8 cellular contexts compared by ENCODE assay signal in the genomic region with DNA sequence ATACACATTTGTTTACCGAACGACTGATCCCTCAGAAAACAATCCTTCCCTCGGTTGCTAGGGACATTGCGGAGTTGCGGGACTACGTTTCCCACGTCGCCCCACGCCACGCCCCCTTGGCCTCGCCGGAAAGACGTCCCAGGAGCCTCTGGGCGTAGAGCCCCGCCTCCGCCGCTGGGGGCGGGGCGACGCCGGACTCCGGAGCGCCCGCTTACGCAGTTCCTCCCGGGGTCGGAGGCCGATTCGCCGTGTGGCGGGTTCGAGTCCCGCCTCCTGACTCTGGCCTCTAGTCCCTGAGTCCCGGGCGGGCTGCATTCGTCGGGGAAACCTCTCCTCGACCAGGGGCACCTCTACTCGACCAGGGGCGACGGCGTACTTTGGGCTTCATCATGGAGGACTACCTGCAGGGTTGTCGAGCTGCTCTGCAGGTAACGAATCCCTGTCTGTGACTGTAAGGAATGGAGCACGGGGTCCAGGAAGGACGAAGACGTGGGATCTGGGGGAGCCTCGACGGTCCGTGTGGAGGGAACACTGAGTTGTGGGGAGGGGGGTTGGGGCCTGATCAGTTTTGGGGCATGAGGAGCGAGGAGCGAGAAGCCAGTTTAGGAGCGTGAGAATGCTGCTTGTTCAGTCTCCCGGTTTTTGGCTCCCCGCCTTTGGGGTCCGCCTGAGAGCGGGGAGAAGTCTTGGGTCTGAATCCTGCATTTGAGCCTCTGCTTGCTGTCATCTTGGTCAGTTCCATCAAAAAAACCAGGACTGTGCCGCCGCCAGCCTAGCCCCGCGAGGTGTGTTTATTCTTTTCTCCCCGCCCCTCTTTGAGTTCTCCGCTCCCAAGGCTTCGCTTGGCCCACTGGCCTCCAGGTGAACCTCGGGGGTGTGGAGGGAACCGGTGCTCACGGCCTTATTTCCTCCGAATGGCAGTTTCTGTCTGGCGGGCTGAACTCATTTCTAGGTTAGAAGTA. TPM values are rescaled to one million over a fixed set of nuclear protein-coding genes. Genes with fewer than 3 reads are reported as not detected.
DNase-seq lines count a peak whose midpoint lies in the region; ATAC-seq and TF ChIP-seq lines count a peak whose summit lies in the region.

TSS of gene PRUNE1 (plus strand) at position 206 of the 962 bp plus-strand sequence. CDS start at position 390, 184 bp downstream.

- H3K27me3 Mint-ChIP-seq in T-helper 2 cell treated with Interferon-gamma antibody and Interleukin-4, amounts not matched to agents 5 μg/mL and 100 μg/mL, for 36 hours (ENCODE audit: low read depth), result no peaks in the 10 kb centered on the region

- H3K27ac Mint-ChIP-seq in T-helper 2 cell treated with Interferon-gamma antibody and Interleukin-4, amounts not matched to agents 5 μg/mL and 100 μg/mL, for 36 hours, result peak within 1 kb of the TSS; percentile 92

- H3K4me3 ChIP-seq in GM12865 (ENCODE audit: low read depth, low read length) (peak within 1 kb of the TSS; percentile 99), right atrium auricular region (peak within 1 kb of the TSS; percentile 71 to 76), psoas muscle (peak within 1 kb of the TSS; percentile 75), urinary bladder (ENCODE audit: low read depth, low read length) (peak within 1 kb of the TSS; percentile 66)

- no peak for TF ChIP-seq CTCF in GM12865 (IDR thresholded peaks at IDR 0.05; ENCODE audit: insufficient read depth, low read depth, low read length, missing control alignments)
- no peak for TF ChIP-seq CTCF in right atrium auricular region (IDR thresholded peaks at IDR 0.05)
- no peak for TF ChIP-seq CTCF in psoas muscle (IDR thresholded peaks at IDR 0.05)

- DNase-seq in GM12865 (ENCODE audit: low read depth) (peak; percentile 97), NCI-H2029 (lab: John Stamatoyannopoulos, UW) (peak; percentile 95), anterior cingulate cortex (lab: John Stamatoyannopoulos, UW) (peak; percentile 33 to 96 (median 91)), right atrium auricular region (ENCODE audit: low spot score) (peak; percentile 95), psoas muscle (peak; percentile 97 to 99)
- DNase-seq in T-helper 2 cell treated with Interferon-gamma antibody and Interleukin-4, amounts not matched to agents 5 μg/mL and 100 μg/mL, for 36 hours (ENCODE audit: low spot score), result peak; percentile 96

- H3K36me3 ChIP-seq in right atrium auricular region (no peaks in the 10 kb centered on the region), psoas muscle (ENCODE audit: insufficient read depth in 1 of 2, low read depth in 1 of 2) (peaks cover 0 to 10% of the 10 kb centered on the region in 2 donors), urinary bladder (ENCODE audit: insufficient read depth) (no peaks in the 10 kb centered on the region)

- H3K27me3 ChIP-seq in right atrium auricular region (no peaks in the 10 kb centered on the region), psoas muscle (ENCODE audit: insufficient read depth in 3 of 3, low read length in 2 of 3) (no peaks in the 10 kb centered on the region)

- intact Hi-C loops in psoas muscle (cut with DNase I), result no loop called here

- H3K4me1 ChIP-seq in right atrium auricular region, result peaks cover 0 to 78% of the 10 kb centered on the region in 2 donors
- H3K4me1 ChIP-seq in psoas muscle, result peaks cover 49% of the 10 kb centered on the region
- peaks cover 1% of the 10 kb centered on the region for H3K4me1 ChIP-seq in urinary bladder (ENCODE audit: insufficient read depth)

- 1% methylated on average over 64 to 69 of the region's 69 CpGs for WGBS in psoas muscle, 3 donors
- under 1% methylated on average over 69 of the region's 69 CpGs for WGBS in urinary bladder

- ATAC-seq in HG02884 (IDR thresholded peaks at IDR 0.05; ENCODE audit: unreplicated experiment) (peak; percentile 63), psoas muscle (peak; percentile 92 to 96 (median 93))

- peaks cover 3% of the 10 kb centered on the region for H3K36me3 Mint-ChIP-seq in T-helper 2 cell treated with Interferon-gamma antibody and Interleukin-4, amounts not matched to agents 5 μg/mL and 100 μg/mL, for 36 hours (ENCODE audit: low read depth)

- H3K9me3 Mint-ChIP-seq in T-helper 2 cell treated with Interferon-gamma antibody and Interleukin-4, amounts not matched to agents 5 μg/mL and 100 μg/mL, for 36 hours, result no peaks in the 10 kb centered on the region

- peaks cover 60% of the 10 kb centered on the region for H3K4me1 Mint-ChIP-seq in T-helper 2 cell treated with Interferon-gamma antibody and Interleukin-4, amounts not matched to agents 5 μg/mL and 100 μg/mL, for 36 hours (ENCODE audit: low read depth)

- no peaks in the 10 kb centered on the region for H3K9me3 ChIP-seq in right atrium auricular region
- H3K9me3 ChIP-seq in psoas muscle, result no peaks in the 10 kb centered on the region

- H3K4me3 Mint-ChIP-seq in T-helper 2 cell treated with Interferon-gamma antibody and Interleukin-4, amounts not matched to agents 5 μg/mL and 100 μg/mL, for 36 hours, result peak within 1 kb of the TSS; percentile 98

- H3K27ac ChIP-seq in right atrium auricular region (peak within 1 kb of the TSS; percentile 96), psoas muscle (peak within 1 kb of the TSS; percentile 89), urinary bladder (ENCODE audit: low read depth) (peak within 1 kb of the TSS; percentile 89)

RNA-seq across cellular contexts. Expression of gene PRUNE1, which starts in this region (rescaled TPM):
- total RNA-seq in right atrium auricular region, result 10 to 100 TPM; 52.0 to 68.4 TPM
- 10 to 100 TPM; 17.5 to 30.2 (median 24.6) TPM for total RNA-seq in psoas muscle
- polyA plus RNA-seq in psoas muscle, result 10 to 100 TPM; 12.4 to 33.8 (median 15.1) TPM
- 19.1 TPM for total RNA-seq in urinary bladder
- polyA plus RNA-seq in urinary bladder, result 23.5 TPM

Comparison
In these comparisons a context has a peak if more than half of its experiments do, and no peak if none do; other contexts are left out.
1. Peak in every context shown above with its lines: DNase-seq, ATAC-seq, H3K4me3 ChIP-seq and H3K27ac ChIP-seq.